ENCODE assay signal across 8 cellular contexts in the genomic region with DNA sequence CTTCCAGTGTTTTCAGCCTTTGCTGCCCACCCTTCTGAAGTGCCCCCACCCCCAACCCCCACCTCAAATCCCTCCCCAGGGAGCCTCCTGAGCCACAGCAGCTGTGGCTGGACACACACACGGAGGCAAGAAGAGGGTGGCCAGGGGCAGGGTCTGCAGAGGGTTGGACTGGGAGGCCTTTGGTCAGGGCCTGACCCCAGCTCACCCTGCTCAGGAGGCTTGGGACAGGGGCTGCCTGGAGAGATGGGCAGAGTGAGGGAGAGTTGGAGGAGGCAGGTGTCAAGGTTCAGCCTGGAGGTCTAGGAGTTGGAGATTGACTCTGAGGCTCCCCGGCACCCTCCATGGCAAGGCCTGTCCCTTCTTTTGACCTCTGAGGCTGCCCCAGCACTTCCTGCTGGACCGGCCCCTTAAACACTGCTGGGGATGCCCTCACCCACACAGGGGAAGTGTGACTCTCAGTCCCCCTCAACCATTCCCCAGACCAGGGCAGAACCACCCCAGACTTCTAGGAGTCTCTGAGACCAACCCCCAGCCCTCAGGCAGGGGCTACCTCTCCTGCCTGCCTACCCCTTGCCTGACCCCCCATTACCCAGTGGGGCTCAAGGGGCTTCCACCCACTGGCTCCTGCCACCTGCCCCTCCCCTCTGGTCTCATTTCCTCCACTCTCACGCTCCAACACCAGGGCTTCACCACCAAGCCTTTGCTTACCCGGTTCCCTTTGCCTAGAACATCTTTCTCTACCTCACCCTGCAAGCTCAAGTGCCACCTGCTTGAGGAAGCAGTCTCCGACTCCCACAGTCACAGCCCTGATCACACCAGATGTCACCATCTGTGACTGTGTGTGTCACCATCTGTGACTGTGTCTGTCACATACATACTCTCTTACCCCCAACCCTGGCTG. TPM values are rescaled to one million over a fixed set of nuclear protein-coding genes. Genes with fewer than 3 reads are reported as not detected.
DNase-seq lines count a peak whose midpoint lies in the region; ATAC-seq and TF ChIP-seq lines count a peak whose summit lies in the region.

No MANE protein-coding gene starts in this region.

- peak; percentile 68 for ATAC-seq in GM18502 (IDR thresholded peaks at IDR 0.05; ENCODE audit: poor library complexity, unreplicated experiment)
- peak; percentile 50 for ATAC-seq in GM21528 (IDR thresholded peaks at IDR 0.05; ENCODE audit: low FRiP score, unreplicated experiment)
- peak; percentile 75 for ATAC-seq in naive thymus-derived CD4-positive, alpha-beta T cell
- ATAC-seq in gastrocnemius medialis, result no peak

- peaks cover 0 to 8% (median 0%) of the 10 kb centered on the region in 3 experiments for H3K36me3 ChIP-seq in naive thymus-derived CD4-positive, alpha-beta T cell (ENCODE audit: control insufficient read depth in 2 of 3, insufficient read depth in 3 of 3, low read length in 3 of 3)
- H3K36me3 ChIP-seq in gastrocnemius medialis (no peaks in the 10 kb centered on the region), SJCRH30 (no peaks in the 10 kb centered on the region)

- TF ChIP-seq CTCF in gastrocnemius medialis (IDR thresholded peaks at IDR 0.05 in 4 of 5, conservative IDR thresholded peaks at IDR 0.05 in 1 of 5), result no peak

- no peaks in the 10 kb centered on the region for H3K9me3 Mint-ChIP-seq in naive thymus-derived CD4-positive, alpha-beta T cell

- H3K9me3 ChIP-seq in naive thymus-derived CD4-positive, alpha-beta T cell (ENCODE audit: control insufficient read depth in 2 of 3, low read length in 3 of 3), result no peaks in the 10 kb centered on the region
- H3K9me3 ChIP-seq in gastrocnemius medialis (no peaks in the 10 kb centered on the region), SJCRH30 (replicated peaks) (no peaks in the 10 kb centered on the region)

- no peaks in the 10 kb centered on the region for H3K27me3 ChIP-seq in naive thymus-derived CD4-positive, alpha-beta T cell (ENCODE audit: control insufficient read depth in 2 of 2, insufficient read depth in 2 of 2, low read length in 2 of 2)
- H3K27me3 ChIP-seq in gastrocnemius medialis, result no peaks in the 10 kb centered on the region
- no peaks in the 10 kb centered on the region for H3K27me3 ChIP-seq in SJCRH30

- POLR2A ChIA-PET in naive thymus-derived CD4-positive, alpha-beta T cell (lab: Charles Lee), result no interaction called here

- H3K27me3 Mint-ChIP-seq in naive thymus-derived CD4-positive, alpha-beta T cell, result no peaks in the 10 kb centered on the region

- H3K27ac Mint-ChIP-seq in naive thymus-derived CD4-positive, alpha-beta T cell, result peak overlapping the region; percentile 41 to 96 (median 86)

- DNase-seq in NCI-H69 (lab: John Stamatoyannopoulos, UW) (peak; percentile 34), gastrocnemius medialis (no peak), SJCRH30 (no peak), head of caudate nucleus (no peak)
- no peak for DNase-seq in naive thymus-derived CD4-positive, alpha-beta T cell
- no peak for DNase-seq in activated CD4-positive, alpha-beta T cell treated with anti-CD3 and anti-CD28 coated beads for 48 hours

- intact Hi-C loops in naive thymus-derived CD4-positive, alpha-beta T cell (cut with micrococcal nuclease), result no loop called here
- intact Hi-C loops in gastrocnemius medialis (cut with DNase I; ENCODE audit: low total_unique reads), result no loop called here
- intact Hi-C loops in head of caudate nucleus (cut with DNase I), result no loop called here

- no peak overlapping the region for H3K4me3 ChIP-seq in naive thymus-derived CD4-positive, alpha-beta T cell (ENCODE audit: low read length)
- H3K4me3 ChIP-seq in gastrocnemius medialis (no peak overlapping the region), SJCRH30 (no peak overlapping the region)

- TF ChIP-seq POLR2A in gastrocnemius medialis (IDR thresholded peaks at IDR 0.05), result no peak

- peaks cover 25 to 41% of the 10 kb centered on the region in 2 donors for H3K4me1 ChIP-seq in naive thymus-derived CD4-positive, alpha-beta T cell (ENCODE audit: control insufficient read depth in 2 of 2, insufficient read depth in 2 of 2, low read length in 2 of 2)
- H3K4me1 ChIP-seq in gastrocnemius medialis (peaks cover 0 to 7% of the 10 kb centered on the region in 2 donors), SJCRH30 (no peaks in the 10 kb centered on the region)

- peaks cover 49 to 77% (median 73%) of the 10 kb centered on the region in 7 donors for H3K4me1 Mint-ChIP-seq in naive thymus-derived CD4-positive, alpha-beta T cell

- H3K27ac ChIP-seq in naive thymus-derived CD4-positive, alpha-beta T cell (ENCODE audit: low read depth, low read length), result no peak overlapping the region
- H3K27ac ChIP-seq in gastrocnemius medialis (no peak overlapping the region), SJCRH30 (no peak overlapping the region)

- H3K4me3 Mint-ChIP-seq in naive thymus-derived CD4-positive, alpha-beta T cell, result peak overlapping the region in 5 of 10 donors; percentile 1 to 42 (median 18)

- CTCF ChIA-PET in naive thymus-derived CD4-positive, alpha-beta T cell (lab: Charles Lee), result interaction anchor here (0.6 kb wide), 1 partner anchor 418 kb away, joined by 4 read pairs; no protein-coding TSS in a partner anchor

- H3K36me3 Mint-ChIP-seq in naive thymus-derived CD4-positive, alpha-beta T cell, result peaks cover 0 to 2% (median 0%) of the 10 kb centered on the region in 5 donors

- in situ Hi-C loops in gastrocnemius medialis (cut with MboI; ENCODE audit: low sequenced_read_pairs in 4 of 4), result no loop called here

RNA-seq across cellular contexts. Expression of a gene that starts 8.6 kb away (rescaled TPM):
- 100 to 1,000 TPM; 119 to 317 (median 156) TPM for total RNA-seq in naive thymus-derived CD4-positive, alpha-beta T cell
- polyA plus RNA-seq in naive thymus-derived CD4-positive, alpha-beta T cell, result 10 to 100 TPM; 30.4 to 55.3 TPM
- total RNA-seq in gastrocnemius medialis, result 10 to 100 TPM; 18.3 to 52.0 (median 26.0) TPM
- 19.0 and 22.1 TPM in 2 replicates for total RNA-seq in SJCRH30 (2014; rRNA removed; shearing (Covaris generic))

RNA-seq across cellular contexts. Expression of a gene that starts 50.3 kb away (rescaled TPM):
- 10 to 100 TPM; 10.9 to 26.1 (median 16.4) TPM for total RNA-seq in naive thymus-derived CD4-positive, alpha-beta T cell
- 10 to 100 TPM; 18.4 to 20.0 TPM for polyA plus RNA-seq in naive thymus-derived CD4-positive, alpha-beta T cell
- 100 to 1,000 TPM in 1 of 4 donors, 10 to 100 TPM in 3; 39.1 to 103 (median 71.1) TPM for total RNA-seq in gastrocnemius medialis
- total RNA-seq in SJCRH30 (2014; rRNA removed; shearing (Covaris generic)), result 6.0 and 10.3 TPM in 2 replicates

Comparison
In these comparisons a context has a peak if more than half of its experiments do, and no peak if none do; other contexts are left out.
1. ATAC-seq: peak in GM18502 (single experiment), GM21528 (single experiment) and naive thymus-derived CD4-positive, alpha-beta T cell (single experiment); none in gastrocnemius medialis (0 of 2).